In the genomic region with DNA sequence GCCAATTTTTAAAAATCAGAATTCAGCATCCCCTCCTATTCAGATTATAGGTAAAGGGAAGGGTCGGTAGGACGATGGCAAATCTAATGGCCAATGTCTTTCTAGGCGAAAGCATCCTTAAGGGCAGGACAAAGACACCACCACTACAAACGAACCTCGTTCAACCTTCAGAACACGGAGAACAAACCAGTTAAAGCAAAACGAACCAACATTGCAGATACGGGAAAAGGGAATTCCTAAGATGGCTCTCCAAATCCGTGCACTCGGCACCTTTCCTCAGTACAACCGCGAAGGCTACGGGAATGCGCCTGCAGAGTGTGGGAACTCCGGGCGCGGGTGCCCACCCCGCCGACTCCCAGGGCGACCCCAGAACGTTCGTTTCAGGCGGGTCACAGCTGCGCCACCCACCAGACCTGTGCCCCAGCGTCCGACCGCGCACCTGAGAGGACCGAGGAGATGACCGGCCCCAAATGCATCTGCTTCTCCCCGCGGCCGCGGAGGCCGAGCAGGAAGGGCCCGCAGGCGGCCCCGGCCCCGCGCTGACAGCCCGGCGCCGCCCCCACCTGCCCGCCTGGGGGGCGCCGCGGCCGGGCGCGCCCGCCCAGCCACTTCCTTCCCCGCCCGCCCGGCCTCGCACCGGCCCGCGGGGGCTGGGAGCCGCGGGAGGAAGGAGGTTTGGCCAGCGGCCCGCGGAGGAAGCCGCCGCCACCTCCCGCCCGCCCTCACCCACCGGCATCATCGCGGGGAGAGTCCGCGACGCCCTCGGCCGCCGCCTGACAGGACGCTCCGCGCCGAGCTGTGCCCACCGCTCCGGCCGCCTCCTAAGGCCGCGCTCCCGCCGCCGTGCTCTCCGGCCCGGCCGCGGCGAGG, we compare ENCODE assay signal across 7 cellular contexts. TPM values are rescaled to one million over a fixed set of nuclear protein-coding genes. Genes with fewer than 3 reads are reported as not detected.
DNase-seq lines count a peak whose midpoint lies in the region; ATAC-seq and TF ChIP-seq lines count a peak whose summit lies in the region.

No MANE protein-coding gene starts in this region.

- H4K91ac ChIP-seq in H9 (ENCODE audit: insufficient read length, low read depth, low read length): no peak overlapping the region

- H2AK5ac ChIP-seq in H9 (ENCODE audit: insufficient read length, low read length): no peak overlapping the region

- H3K23ac ChIP-seq in H9 (ENCODE audit: insufficient read length, low read depth, low read length): no peak overlapping the region

- H3K36me3 ChIP-seq in MG63 (no peaks in the 10 kb centered on the region), neural progenitor cell (no peaks in the 10 kb centered on the region)

- peaks cover 11 to 14% of the 10 kb centered on the region in 2 experiments for H3K4me1 Mint-ChIP-seq in H9
- H3K4me1 Mint-ChIP-seq in activated T-cell treated with anti-CD3 and anti-CD28 coated beads, Interleukin-2, amount 50 U/mL, for 72 hours (ENCODE audit: low read depth): peaks cover 14% of the 10 kb centered on the region
- H3K4me1 Mint-ChIP-seq in neural progenitor cell: peaks cover 14% of the 10 kb centered on the region

- no peak overlapping the region for H2BK15ac ChIP-seq in H9 (ENCODE audit: low read depth, low read length)

- no peak overlapping the region for H3T11ph ChIP-seq in H9 (ENCODE audit: low read length)

- peak overlapping the region; percentile 88 for H3K4me2 ChIP-seq in H9 (ENCODE audit: insufficient read depth, insufficient read length, low read length)
- peak overlapping the region; percentile 99 for H3K4me2 ChIP-seq in neural progenitor cell

- no peaks in the 10 kb centered on the region for H4K20me1 ChIP-seq in H9 (ENCODE audit: control insufficient read depth, insufficient read depth, insufficient read length)
- peaks cover 15% of the 10 kb centered on the region for H4K20me1 ChIP-seq in neural progenitor cell (ENCODE audit: low read depth)

- H3K14ac ChIP-seq in H9 (ENCODE audit: insufficient read depth, low read length): no peak overlapping the region

- H2AFZ ChIP-seq in H9 (ENCODE audit: low read length): peak overlapping the region; percentile 27
- peak overlapping the region; percentile 51 for H2AFZ ChIP-seq in neural progenitor cell (replicated peaks)

- H3K56ac ChIP-seq in H9 (ENCODE audit: insufficient read length, low read depth, low read length): no peak overlapping the region

- TF ChIP-seq CTCF in H9 (conservative IDR thresholded peaks at IDR 0.05): no peak
- no peak for TF ChIP-seq CTCF in fibroblast of villous mesenchyme (IDR thresholded peaks at IDR 0.05; ENCODE audit: insufficient read depth, low read depth, low read length)
- TF ChIP-seq CTCF in neural progenitor cell (IDR thresholded peaks at IDR 0.05): no peak

- H4K8ac ChIP-seq in H9 (replicated peaks; ENCODE audit: insufficient read length, low read depth, low read length): no peak overlapping the region

- H3K18ac ChIP-seq in H9 (ENCODE audit: insufficient read length, low read depth, low read length): no peak overlapping the region

- ATAC-seq in GM18498 (IDR thresholded peaks at IDR 0.05; ENCODE audit: unreplicated experiment): peak; percentile 34
- ATAC-seq in activated T-cell treated with anti-CD3 and anti-CD28 coated beads, Interleukin-2, amount 50 U/mL, for 72 hours (replicated peaks in 1 of 2): peak; percentile 47 to 55

- no peaks in the 10 kb centered on the region for H3K79me1 ChIP-seq in H9 (ENCODE audit: insufficient read depth, low read depth, low read length, poor library complexity, severe bottlenecking)

- no peak overlapping the region for H2BK12ac ChIP-seq in H9 (ENCODE audit: insufficient read length, low read depth, low read length)

- H3K9ac ChIP-seq in H9 (ENCODE audit: extremely low read depth, insufficient read length, low read length) (peak overlapping the region; percentile 12), neural progenitor cell (no peak overlapping the region)

- DNase-seq in H9: peak; percentile 41
- DNase-seq in MG63: peak; percentile 34
- peak in 1 of 2 donors; percentile 51 for DNase-seq in activated T-cell treated with anti-CD3 and anti-CD28 coated beads, Interleukin-2, amount 50 U/mL, for 72 hours
- DNase-seq in fibroblast of villous mesenchyme (ENCODE audit: low read depth): no peak
- DNase-seq in neural progenitor cell (ENCODE audit: low spot score): peak; percentile 63
- DNase-seq in middle frontal gyrus (ENCODE audit: extremely low spot score, low spot score): no peak

- H3K23me2 ChIP-seq in H9 (ENCODE audit: insufficient read length, low read depth, low read length, poor library complexity, severe bottlenecking): peaks cover 11% of the 10 kb centered on the region

- no peak overlapping the region for H2BK5ac ChIP-seq in H9 (ENCODE audit: insufficient read length, low read length)

- H3K4me3 ChIP-seq in MG63: peak overlapping the region; percentile 56
- peak overlapping the region; percentile 63 for H3K4me3 ChIP-seq in fibroblast of villous mesenchyme (ENCODE audit: low read depth, low read length)
- peak overlapping the region; percentile 74 for H3K4me3 ChIP-seq in neural progenitor cell

- H3K27me3 ChIP-seq in H9 (ENCODE audit: insufficient read depth, low read length) (peaks cover 9% of the 10 kb centered on the region; the same call in 1 of the 2 replicates), MG63 (no peaks in the 10 kb centered on the region), neural progenitor cell (peaks cover 52% of the 10 kb centered on the region)

- H3K4me3 Mint-ChIP-seq in H9 (peak overlapping the region; percentile 84 to 90), neural progenitor cell (peak overlapping the region; percentile 89)
- H3K4me3 Mint-ChIP-seq in activated T-cell treated with anti-CD3 and anti-CD28 coated beads, Interleukin-2, amount 50 U/mL, for 72 hours: peak overlapping the region; percentile 78 to 96

- H3K4me1 ChIP-seq in H9 (ENCODE audit: insufficient read depth, low read length): no peaks in the 10 kb centered on the region
- peaks cover 6% of the 10 kb centered on the region for H3K4me1 ChIP-seq in neural progenitor cell

- H3K27me3 Mint-ChIP-seq in H9 (ENCODE audit: low read depth) (peaks cover 50% of the 10 kb centered on the region), neural progenitor cell (ENCODE audit: insufficient read depth, low read depth) (peaks cover 32% of the 10 kb centered on the region)
- peaks cover 7% of the 10 kb centered on the region for H3K27me3 Mint-ChIP-seq in activated T-cell treated with anti-CD3 and anti-CD28 coated beads, Interleukin-2, amount 50 U/mL, for 72 hours (ENCODE audit: low read depth)

- H3K27ac ChIP-seq in H9 (ENCODE audit: insufficient read length, low read depth, low read length): no peak overlapping the region
- no peak overlapping the region for H3K27ac ChIP-seq in neural progenitor cell

- no peak overlapping the region for H4K5ac ChIP-seq in H9 (ENCODE audit: insufficient read length, low read depth, low read length)

- H3K36me3 Mint-ChIP-seq in H9 (ENCODE audit: insufficient read depth in 1 of 3, low read depth in 3 of 3) (no peaks in the 10 kb centered on the region; a peak in 1 of 7 replicates), neural progenitor cell (no peaks in the 10 kb centered on the region)
- H3K36me3 Mint-ChIP-seq in activated T-cell treated with anti-CD3 and anti-CD28 coated beads, Interleukin-2, amount 50 U/mL, for 72 hours (ENCODE audit: insufficient read depth in 2 of 2): peaks cover 0 to 2% of the 10 kb centered on the region in 2 donors

- no peaks in the 10 kb centered on the region for H3K9me3 Mint-ChIP-seq in H9
- no peaks in the 10 kb centered on the region for H3K9me3 Mint-ChIP-seq in activated T-cell treated with anti-CD3 and anti-CD28 coated beads, Interleukin-2, amount 50 U/mL, for 72 hours
- no peaks in the 10 kb centered on the region for H3K9me3 Mint-ChIP-seq in neural progenitor cell

- no peaks in the 10 kb centered on the region for H3K9me3 ChIP-seq in H9 (ENCODE audit: control insufficient read depth, low read depth, low read length)
- no peaks in the 10 kb centered on the region for H3K9me3 ChIP-seq in MG63
- no peaks in the 10 kb centered on the region for H3K9me3 ChIP-seq in neural progenitor cell (ENCODE audit: low read depth)

- H3K27ac Mint-ChIP-seq in H9 (no peak overlapping the region), neural progenitor cell (no peak overlapping the region)
- peak overlapping the region; percentile 82 for H3K27ac Mint-ChIP-seq in activated T-cell treated with anti-CD3 and anti-CD28 coated beads, Interleukin-2, amount 50 U/mL, for 72 hours

- no peak overlapping the region for H3K4ac ChIP-seq in H9 (ENCODE audit: low read depth, low read length)

- no CpG with 5 or more reads among the region's 93 CpGs for WGBS in H9 (ENCODE audit: extremely low coverage, insufficient read length, low lambda C conversion rate)

- H2BK20ac ChIP-seq in H9 (ENCODE audit: low read depth, low read length, poor library complexity, severe bottlenecking): no peak overlapping the region

- peaks cover 24% of the 10 kb centered on the region for H3F3A ChIP-seq in neural progenitor cell (ENCODE audit: low read depth)

- H3K79me2 ChIP-seq in H9 (ENCODE audit: insufficient read depth, low read length) (no peaks in the 10 kb centered on the region), neural progenitor cell (ENCODE audit: low read depth) (no peaks in the 10 kb centered on the region)

- no peak overlapping the region for H2BK120ac ChIP-seq in H9 (ENCODE audit: low read depth, low read length, poor library complexity, severe bottlenecking)

RNA-seq across cellular contexts. Expression of gene PPP1R13B, which starts 0.6 kb away (rescaled TPM):
- total RNA-seq in H9 (2021) (6.0 and 8.5 TPM in 2 replicates), fibroblast of villous mesenchyme (3.5 and 7.3 TPM in 2 replicates), neural progenitor cell (ENCODE audit: low replicate concordance) (2.4 and 2.5 TPM in 2 replicates)
- 2.4 and 5.6 TPM in 2 replicates for total RNA-seq in MG63 (2014; rRNA removed; shearing (Covaris generic); ENCODE audit: low replicate concordance)
- 10 to 100 TPM; 13.8 to 15.4 TPM for total RNA-seq in activated T-cell treated with anti-CD3 and anti-CD28 coated beads, Interleukin-2, amount 50 U/mL, for 72 hours

Comparison
In these comparisons a context has a peak if more than half of its experiments do, and no peak if none do; other contexts are left out.
1. DNase-seq: peak in H9 (single experiment), MG63 (single experiment) and neural progenitor cell (single experiment); none in fibroblast of villous mesenchyme (single experiment) and middle frontal gyrus (single experiment).
2. Peak in every context shown above with its lines, with median percentiles within 50 percentile points of each other: H3K4me3 Mint-ChIP-seq and H3K4me3 ChIP-seq.